Comparison of ENCODE assay signal across 8 cellular contexts in genomic region chrX:48574270-48575266, GRCh38. TPM values are rescaled to one million over a fixed set of nuclear protein-coding genes. Genes with fewer than 3 reads are reported as not detected.
A peak's percentile ranks its signal among the peaks of the same experiment; 100 is the strongest.
DNase-seq lines count a peak whose midpoint lies in the region; ATAC-seq and TF ChIP-seq lines count a peak whose summit lies in the region.

RBM3 (plus strand) TSS chrX:48574484; CDS start chrX:48575181, 697 bp downstream.

- peak within 1 kb of the TSS; percentile 96 to 99 for H3K27ac ChIP-seq in ascending aorta
- peak within 1 kb of the TSS; percentile 99 for H3K27ac ChIP-seq in right cardiac atrium (ENCODE audit: low read length)
- peak within 1 kb of the TSS; percentile 93 to 98 for H3K27ac ChIP-seq in uterus

- H3K36me3 ChIP-seq in ascending aorta = peaks cover 19 to 33% of the 10 kb centered on the region in 2 donors
- H3K36me3 ChIP-seq in uterus = no peaks in the 10 kb centered on the region

- peak in 2 of 3 experiments; percentile 30 to 36 for TF ChIP-seq CTCF in ascending aorta (IDR thresholded peaks at IDR 0.05)
- peak; percentile 26 to 53 (median 32) for TF ChIP-seq CTCF in uterus (IDR thresholded peaks at IDR 0.05)

- no peaks in the 10 kb centered on the region for H3K9me3 Mint-ChIP-seq in T-helper 2 cell treated with Interferon-gamma antibody and Interleukin-4, amounts not matched to agents 5 μg/mL and 100 μg/mL, for 36 hours

- peak within 1 kb of the TSS; percentile 99 for H3K27ac Mint-ChIP-seq in T-helper 2 cell treated with Interferon-gamma antibody and Interleukin-4, amounts not matched to agents 5 μg/mL and 100 μg/mL, for 36 hours

- no peaks in the 10 kb centered on the region for H3K27me3 Mint-ChIP-seq in T-helper 2 cell treated with Interferon-gamma antibody and Interleukin-4, amounts not matched to agents 5 μg/mL and 100 μg/mL, for 36 hours (ENCODE audit: low read depth)

- WGBS in right cardiac atrium = under 1% methylated on average over 71 of the region's 71 CpGs

- H3K27me3 ChIP-seq in ascending aorta (no peaks in the 10 kb centered on the region), right cardiac atrium (ENCODE audit: control insufficient read depth, insufficient read depth) (no peaks in the 10 kb centered on the region), uterus (no peaks in the 10 kb centered on the region)

- H3K4me1 Mint-ChIP-seq in T-helper 2 cell treated with Interferon-gamma antibody and Interleukin-4, amounts not matched to agents 5 μg/mL and 100 μg/mL, for 36 hours (ENCODE audit: low read depth) = peaks cover 15% of the 10 kb centered on the region

- peak; percentile 85 for ATAC-seq in GM18505 (IDR thresholded peaks at IDR 0.05; ENCODE audit: unreplicated experiment)
- peak; percentile 74 for ATAC-seq in HG02970 (IDR thresholded peaks at IDR 0.05; ENCODE audit: low FRiP score, unreplicated experiment)
- ATAC-seq in right cardiac atrium = peak; percentile 97 to 98

- intact Hi-C loops in ascending aorta (cut with DNase I) = loop anchor here (1.0 to 10.0 kb wide), 6 partner anchors 24 to 343 kb away; partner anchors contain the start of genes FTSJ1, PIM2, PORCN and SUV39H1
- intact Hi-C loops in right cardiac atrium (cut with DNase I) = no loop called here
- intact Hi-C loops in uterus (cut with DNase I; ENCODE audit: low total_unique reads) = no loop called here

- no peaks in the 10 kb centered on the region for H3K9me3 ChIP-seq in ascending aorta
- no peaks in the 10 kb centered on the region for H3K9me3 ChIP-seq in right cardiac atrium (ENCODE audit: control insufficient read depth, low read length)
- no peaks in the 10 kb centered on the region for H3K9me3 ChIP-seq in uterus

- TF ChIP-seq POLR2A in GM18505 (IDR thresholded peaks at IDR 0.05; ENCODE audit: borderline replicate concordance, extremely low read depth, insufficient read depth, insufficient read length) (peak; percentile 94), uterus (IDR thresholded peaks at IDR 0.05) (peak; percentile 64 to 84)

- H3K4me3 ChIP-seq in ascending aorta (peak within 1 kb of the TSS; percentile 71 to 78), right cardiac atrium (ENCODE audit: low read length) (peak within 1 kb of the TSS; percentile 65), uterus (peak within 1 kb of the TSS; percentile 50 to 74)

- DNase-seq in NCI-H2029 (lab: John Stamatoyannopoulos, UW) (peak; percentile 81), ascending aorta (ENCODE audit: low spot score in 2 of 2) (peak; percentile 77 to 95), right cardiac atrium (peak; percentile 94 to 97 (median 96)), putamen (ENCODE audit: low spot score) (peak; percentile 93), uterus (peak; percentile 89 to 93)
- peak; percentile 88 for DNase-seq in T-helper 2 cell treated with Interferon-gamma antibody and Interleukin-4, amounts not matched to agents 5 μg/mL and 100 μg/mL, for 36 hours (ENCODE audit: low spot score)

- H3K4me1 ChIP-seq in ascending aorta (peaks cover 0 to 7% of the 10 kb centered on the region in 2 donors), right cardiac atrium (ENCODE audit: control insufficient read depth, insufficient read depth, low read length) (peaks cover 5% of the 10 kb centered on the region), uterus (no peaks in the 10 kb centered on the region)

- H3K4me3 Mint-ChIP-seq in T-helper 2 cell treated with Interferon-gamma antibody and Interleukin-4, amounts not matched to agents 5 μg/mL and 100 μg/mL, for 36 hours = peak within 1 kb of the TSS; percentile 98

- H3K36me3 Mint-ChIP-seq in T-helper 2 cell treated with Interferon-gamma antibody and Interleukin-4, amounts not matched to agents 5 μg/mL and 100 μg/mL, for 36 hours (ENCODE audit: low read depth) = peaks cover 36% of the 10 kb centered on the region

RNA-seq across cellular contexts. Expression of gene RBM3, which starts in this region (rescaled TPM):
- total RNA-seq in ascending aorta (119 TPM), right cardiac atrium (100 to 1,000 TPM; 100 to 221 (median 129) TPM), uterus (100 to 1,000 TPM in 3 of 4 donors, 10 to 100 TPM in 1; 52.3 to 239 (median 205) TPM)
- 71.4 TPM for polyA plus RNA-seq in right cardiac atrium

Comparison
In these comparisons a context has a peak if more than half of its experiments do, and no peak if none do; other contexts are left out.
1. Peak in every context shown above with its lines: DNase-seq, ATAC-seq, H3K4me3 ChIP-seq and H3K27ac ChIP-seq.